In the genomic region with DNA sequence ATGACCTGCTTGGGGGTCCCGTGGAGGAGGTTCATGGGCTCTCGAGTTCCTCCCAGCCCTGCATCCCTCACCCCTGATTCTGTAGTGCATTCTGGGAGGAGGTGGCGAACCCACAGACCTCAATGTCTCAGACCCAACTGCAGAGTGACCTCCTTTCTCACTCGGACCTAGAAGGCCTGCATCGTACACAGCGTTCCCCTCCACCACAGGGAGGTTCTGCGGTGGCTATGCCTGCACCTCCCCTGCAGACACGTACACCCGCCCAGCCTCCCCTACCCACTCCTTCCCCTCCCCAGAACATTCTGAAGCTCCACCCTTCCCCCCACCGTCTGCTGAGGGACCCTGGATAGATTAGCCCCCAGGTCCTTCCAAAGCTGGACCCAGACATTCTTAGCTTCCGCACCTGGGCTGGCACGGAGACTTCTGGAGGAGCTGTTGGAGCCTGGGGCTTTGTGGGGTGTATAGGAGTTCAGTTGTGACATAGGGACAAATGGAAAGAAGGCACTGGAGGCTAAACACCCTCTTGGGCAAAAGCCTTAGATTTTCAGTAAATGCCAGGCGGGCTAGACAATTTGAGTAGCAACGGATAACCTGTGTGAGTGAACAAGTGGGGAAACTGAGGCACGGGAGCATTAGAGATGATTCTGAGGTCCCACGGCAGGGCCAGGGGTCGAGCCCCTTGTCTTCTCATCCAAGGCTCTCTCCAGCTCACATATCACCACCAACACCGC, we compare ENCODE assay signal across 12 cellular contexts. TPM values are rescaled to one million over a fixed set of nuclear protein-coding genes. Genes with fewer than 3 reads are reported as not detected.
DNase-seq lines count a peak whose midpoint lies in the region; ATAC-seq and TF ChIP-seq lines count a peak whose summit lies in the region.
"Had no signal": no experiment of that assay in that cellular context is flagged by ENCODE, and none has a peak within 500 bp of the region (broad histone marks: within the 10 kb centered on the region; RNA-seq: fewer than 3 reads in every experiment).

No MANE protein-coding gene starts in this region.

- H3K27ac Mint-ChIP-seq in activated CD4-positive, alpha-beta T cell treated with anti-CD3 and anti-CD28 coated beads for 36 hours, result peak overlapping the region; percentile 72
- H3K27ac Mint-ChIP-seq in stimulated activated effector memory CD8-positive, alpha-beta T cell treated with anti-CD3 and anti-CD28 coated beads, Interleukin-12 subunit alpha, Interleukin-12 subunit beta, amount 100 ng/mL, for 72 hours, result peak overlapping the region; percentile 51

- TF ChIP-seq POLR2A in body of pancreas (IDR thresholded peaks at IDR 0.05), result no peak
- TF ChIP-seq POLR2A in ovary (IDR thresholded peaks at IDR 0.05), result no peak

- no peaks in the 10 kb centered on the region for H3K9me3 Mint-ChIP-seq in activated CD4-positive, alpha-beta T cell treated with anti-CD3 and anti-CD28 coated beads for 36 hours (ENCODE audit: low read depth)
- no peaks in the 10 kb centered on the region for H3K9me3 Mint-ChIP-seq in stimulated activated effector memory CD8-positive, alpha-beta T cell treated with anti-CD3 and anti-CD28 coated beads, Interleukin-12 subunit alpha, Interleukin-12 subunit beta, amount 100 ng/mL, for 72 hours

- WGBS in hepatocyte (ENCODE audit: low lambda C conversion rate, missing lambda C conversion rate), result 69% methylated on average over 17 of the region's 18 CpGs
- 39 to 45% methylated on average over 18 of the region's 18 CpGs for WGBS in body of pancreas, 2 donors
- 39 to 50% (median 42%) methylated on average over 18 of the region's 18 CpGs for WGBS in ovary, 3 donors

- no peaks in the 10 kb centered on the region for H4K20me1 ChIP-seq in hepatocyte (ENCODE audit: insufficient read depth, poor library complexity, severe bottlenecking)

- H3K27me3 ChIP-seq in WERI-Rb-1 (ENCODE audit: insufficient read depth, low read depth, severe bottlenecking), result no peaks in the 10 kb centered on the region
- H3K27me3 ChIP-seq in hepatocyte, result no peaks in the 10 kb centered on the region
- H3K27me3 ChIP-seq in body of pancreas, result peaks cover 0 to 9% of the 10 kb centered on the region in 2 donors
- H3K27me3 ChIP-seq in ovary, result no peaks in the 10 kb centered on the region

- H3K36me3 Mint-ChIP-seq in activated CD4-positive, alpha-beta T cell treated with anti-CD3 and anti-CD28 coated beads for 36 hours (ENCODE audit: low read depth), result no peaks in the 10 kb centered on the region
- peaks cover 12% of the 10 kb centered on the region for H3K36me3 Mint-ChIP-seq in stimulated activated effector memory CD8-positive, alpha-beta T cell treated with anti-CD3 and anti-CD28 coated beads, Interleukin-12 subunit alpha, Interleukin-12 subunit beta, amount 100 ng/mL, for 72 hours

- peak overlapping the region; percentile 79 for H3K4me2 ChIP-seq in hepatocyte

- no peak for ATAC-seq in activated CD4-positive, alpha-beta T cell treated with anti-CD3 and anti-CD28 coated beads for 36 hours
- peak; percentile 64 for ATAC-seq in stimulated activated effector memory CD8-positive, alpha-beta T cell treated with anti-CD3 and anti-CD28 coated beads, Interleukin-12 subunit alpha, Interleukin-12 subunit beta, amount 100 ng/mL, for 72 hours
- no peak for ATAC-seq in body of pancreas

- no peaks in the 10 kb centered on the region for H3K27me3 Mint-ChIP-seq in activated CD4-positive, alpha-beta T cell treated with anti-CD3 and anti-CD28 coated beads for 36 hours

- TF ChIP-seq EP300 in ovary (IDR thresholded peaks at IDR 0.05), result no peak

- H3K27ac ChIP-seq in WERI-Rb-1 (no peak overlapping the region), hepatocyte (no peak overlapping the region), body of pancreas (no peak overlapping the region), ovary (no peak overlapping the region)
- H3K27ac ChIP-seq: HL-60 had no signal

- H3K9me3 ChIP-seq in WERI-Rb-1 (ENCODE audit: severe bottlenecking) (no peaks in the 10 kb centered on the region), hepatocyte (ENCODE audit: low read depth) (no peaks in the 10 kb centered on the region), body of pancreas (no peaks in the 10 kb centered on the region), ovary (no peaks in the 10 kb centered on the region)

- peaks cover 34% of the 10 kb centered on the region for H3K4me1 Mint-ChIP-seq in activated CD4-positive, alpha-beta T cell treated with anti-CD3 and anti-CD28 coated beads for 36 hours
- H3K4me1 Mint-ChIP-seq in stimulated activated effector memory CD8-positive, alpha-beta T cell treated with anti-CD3 and anti-CD28 coated beads, Interleukin-12 subunit alpha, Interleukin-12 subunit beta, amount 100 ng/mL, for 72 hours, result peaks cover 36% of the 10 kb centered on the region

- H3K79me2 ChIP-seq in hepatocyte, result no peaks in the 10 kb centered on the region

- CTCF ChIA-PET in activated CD4-positive, alpha-beta T cell treated with anti-CD3 and anti-CD28 coated beads for 36 hours (lab: Charles Lee), result interaction anchor here (0.6 kb wide), 3 partner anchors 310 to 1344 kb away, joined by 3 to 4 read pairs (median 3); no protein-coding TSS in a partner anchor

- peaks cover 7% of the 10 kb centered on the region for H3K36me3 ChIP-seq in WERI-Rb-1
- H3K36me3 ChIP-seq in hepatocyte (replicated peaks; ENCODE audit: insufficient read depth, low read depth), result no peaks in the 10 kb centered on the region
- no peaks in the 10 kb centered on the region for H3K36me3 ChIP-seq in body of pancreas (replicated peaks in 1 of 2; ENCODE audit: insufficient read depth in 1 of 2, low read depth in 2 of 2)
- no peaks in the 10 kb centered on the region for H3K36me3 ChIP-seq in ovary

- H3K4me1 ChIP-seq in hepatocyte (ENCODE audit: insufficient read depth) (no peaks in the 10 kb centered on the region), body of pancreas (peaks cover 5% of the 10 kb centered on the region), ovary (ENCODE audit: insufficient read depth) (no peaks in the 10 kb centered on the region)

- peak overlapping the region; percentile 58 for H3K4me3 Mint-ChIP-seq in activated CD4-positive, alpha-beta T cell treated with anti-CD3 and anti-CD28 coated beads for 36 hours
- peak overlapping the region; percentile 70 for H3K4me3 Mint-ChIP-seq in stimulated activated effector memory CD8-positive, alpha-beta T cell treated with anti-CD3 and anti-CD28 coated beads, Interleukin-12 subunit alpha, Interleukin-12 subunit beta, amount 100 ng/mL, for 72 hours

- POLR2A ChIA-PET in activated CD4-positive, alpha-beta T cell treated with anti-CD3 and anti-CD28 coated beads for 36 hours (lab: Charles Lee), result no interaction called here

- peak overlapping the region; percentile 63 for H2AFZ ChIP-seq in hepatocyte

- DNase-seq in activated CD4-positive, alpha-beta T cell treated with anti-CD3 and anti-CD28 coated beads for 36 hours, result peak; percentile 30
- no peak for DNase-seq in activated CD4-positive, alpha-beta T cell treated with anti-CD3 and anti-CD28 coated beads for 4 hours
- DNase-seq in WERI-Rb-1 (no peak), hepatocyte (ENCODE audit: low spot score) (no peak), body of pancreas (no peak), ovary (no peak), hippocampal formation (lab: John Stamatoyannopoulos, UW) (no peak)
- no peak for DNase-seq in stimulated activated effector memory CD8-positive, alpha-beta T cell treated with anti-CD3 and anti-CD28 coated beads, Interleukin-12 subunit alpha, Interleukin-12 subunit beta, amount 100 ng/mL, for 72 hours (ENCODE audit: low spot score in 2 of 2)
- DNase-seq: 8988T, NCI-H2107 had no signal

- intact Hi-C loops in activated CD4-positive, alpha-beta T cell treated with anti-CD3 and anti-CD28 coated beads for 36 hours (cut with DNase I, micrococcal nuclease), result loop anchor here (1.0 to 5.0 kb wide), 6 partner anchors 24 to 98 kb away; partner anchors contain the start of genes CHAF1A (in 1 of the 2), EBI3 (in 1 of the 2), MPND (in 1 of the 2) and YJU2 (in 1 of the 2)
- intact Hi-C loops in body of pancreas (cut with DNase I) (no loop called here), ovary (cut with DNase I) (no loop called here)

- H3K4me3 ChIP-seq in WERI-Rb-1 (ENCODE audit: low read depth, low read length) (peak overlapping the region; percentile 37; the same call in 1 of the 2 replicates), hepatocyte (no peak overlapping the region), body of pancreas (no peak overlapping the region), ovary (no peak overlapping the region)

- TF ChIP-seq CTCF in WERI-Rb-1 (IDR thresholded peaks at IDR 0.05; ENCODE audit: low read depth, low read length) (no peak), hepatocyte (IDR thresholded peaks at IDR 0.05; ENCODE audit: poor library complexity) (no peak), body of pancreas (IDR thresholded peaks at IDR 0.05) (no peak), ovary (IDR thresholded peaks at IDR 0.05) (no peak)

- no peaks in the 10 kb centered on the region for H3K9me2 ChIP-seq in hepatocyte (replicated peaks; ENCODE audit: insufficient read depth)

RNA-seq across cellular contexts. Expression of gene FSD1, which starts 0.5 kb away (rescaled TPM):
- 10 to 100 TPM; 23.1 to 25.3 TPM for total RNA-seq in activated CD4-positive, alpha-beta T cell treated with anti-CD3 and anti-CD28 coated beads for 36 hours
- total RNA-seq in hepatocyte (1.2 and 6.3 TPM in 2 replicates), body of pancreas (not detected), ovary (under 1 TPM in 2 of 7 donors, not detected in 5; 0.11 to 0.18 TPM)
- polyA plus RNA-seq in hepatocyte (2.4 and 2.8 TPM in 2 replicates), ovary (under 1 TPM in 1 of 2 donors, not detected in 1; 0.48 TPM)

RNA-seq across cellular contexts. Expression of gene TMIGD2, which starts 1.8 kb away (rescaled TPM):
- 10 to 100 TPM; 15.8 to 16.1 TPM for total RNA-seq in activated CD4-positive, alpha-beta T cell treated with anti-CD3 and anti-CD28 coated beads for 36 hours
- total RNA-seq in hepatocyte (not detected in 2 replicates), body of pancreas (not detected), ovary (under 1 TPM in 1 of 7 donors, not detected in 6; 0.36 TPM)
- polyA plus RNA-seq in hepatocyte (0.55 TPM in 1 of 2 replicates, not detected in the other), ovary (under 1 TPM in 1 of 2 donors, not detected in 1; 0.29 TPM)
- total RNA-seq: epithelial cell of proximal tubule had no signal

RNA-seq across cellular contexts. Expression of gene SHD, which starts 24.9 kb away (rescaled TPM):
- total RNA-seq in activated CD4-positive, alpha-beta T cell treated with anti-CD3 and anti-CD28 coated beads for 36 hours, result not detected
- total RNA-seq in hepatocyte, result 0.08 TPM in 1 of 2 replicates, not detected in the other
- polyA plus RNA-seq in hepatocyte, result 3.4 and 4.6 TPM in 2 replicates
- total RNA-seq in body of pancreas, result not detected
- total RNA-seq in ovary, result under 1 TPM in 2 of 7 donors, not detected in 5; 0.24 to 0.48 TPM
- under 1 TPM in 1 of 2 donors, not detected in 1; 0.86 TPM for polyA plus RNA-seq in ovary
- total RNA-seq: epithelial cell of proximal tubule had no signal

RNA-seq across cellular contexts. Expression of gene STAP2, which starts 34.7 kb away (rescaled TPM):
- total RNA-seq in activated CD4-positive, alpha-beta T cell treated with anti-CD3 and anti-CD28 coated beads for 36 hours, result 10 to 100 TPM; 11.0 to 11.5 TPM
- total RNA-seq in hepatocyte (27.5 and 28.1 TPM in 2 replicates), body of pancreas (10 to 100 TPM; 17.9 to 31.0 TPM), ovary (10 to 100 TPM; 10.3 to 32.5 (median 17.5) TPM)
- polyA plus RNA-seq in hepatocyte (34.4 and 45.2 TPM in 2 replicates), ovary (10 to 100 TPM in 1 of 2 donors, 1 to 10 TPM in 1; 9.7 to 18.8 TPM)

RNA-seq across cellular contexts. Expression of gene MPND, which starts 39.4 kb away (rescaled TPM):
- 10 to 100 TPM; 12.6 to 18.0 TPM for total RNA-seq in activated CD4-positive, alpha-beta T cell treated with anti-CD3 and anti-CD28 coated beads for 36 hours
- 11.2 and 16.6 TPM in 2 replicates for total RNA-seq in hepatocyte
- polyA plus RNA-seq in hepatocyte, result 17.0 and 21.9 TPM in 2 replicates
- total RNA-seq in body of pancreas, result 1 to 10 TPM in 1 of 2 donors, under 1 TPM in 1; 0.99 to 7.5 TPM
- total RNA-seq in ovary, result 10 to 100 TPM in 5 of 7 donors, 1 to 10 TPM in 2; 5.2 to 31.1 (median 20.3) TPM
- 10 to 100 TPM in 1 of 2 donors, 1 to 10 TPM in 1; 2.4 to 14.5 TPM for polyA plus RNA-seq in ovary

Comparison
In these comparisons a context has a peak if more than half of its experiments do, and no peak if none do; other contexts are left out.
1. RNA of gene TMIGD2, which starts 1.8 kb away (total RNA-seq): 15.8 to 16.1 TPM in activated CD4-positive, alpha-beta T cell treated with anti-CD3 and anti-CD28 coated beads for 36 hours; not detected in hepatocyte, not detected in body of pancreas and 0.36 TPM in ovary; every median in the first group is over 10 times any median in the second.
2. intact Hi-C loops: an anchor here in activated CD4-positive, alpha-beta T cell treated with anti-CD3 and anti-CD28 coated beads for 36 hours (1.0 to 5.0 kb wide); none called in body of pancreas and ovary.